In the genomic region with DNA sequence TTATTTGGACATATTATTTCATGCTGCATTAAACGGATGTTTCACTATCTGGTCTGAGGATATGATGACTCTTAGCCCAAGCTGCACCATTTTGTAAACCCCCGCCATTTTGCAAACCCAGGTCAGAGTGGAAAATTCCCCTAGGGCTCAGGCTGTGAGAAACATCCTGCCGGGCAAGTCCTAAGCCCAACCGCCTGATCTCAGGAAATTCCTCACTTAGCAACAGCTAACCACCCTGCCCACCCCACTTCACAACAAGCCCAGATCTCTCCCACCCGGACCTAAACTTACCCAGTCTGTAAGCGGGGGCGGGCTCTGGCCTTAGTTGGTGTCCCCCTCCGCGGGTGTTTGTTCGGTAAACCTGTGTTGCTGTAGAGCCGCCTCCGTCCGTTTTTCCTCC, we compare ENCODE assay signal across 22 cellular contexts.
DNase-seq lines count a peak whose midpoint lies in the region; ATAC-seq and TF ChIP-seq lines count a peak whose summit lies in the region.
"Had no signal": no experiment of that assay in that cellular context is flagged by ENCODE, and none has a peak within 500 bp of the region (broad histone marks: within the 10 kb centered on the region; RNA-seq: fewer than 3 reads in every experiment).

No MANE protein-coding gene starts in this region.

- H4K20me1 ChIP-seq in mammary epithelial cell (ENCODE audit: insufficient read depth, low read length) = no peaks in the 10 kb centered on the region

- TF ChIP-seq CTCF in WTC11 (IDR thresholded peaks at IDR 0.05) (no peak), mammary epithelial cell (conservative IDR thresholded peaks at IDR 0.05 in 1 of 2, IDR thresholded peaks at IDR 0.05 in 1 of 2; ENCODE audit: extremely low read depth in 1 of 2, insufficient read depth in 1 of 2, low read depth in 1 of 2, low read length in 2 of 2) (no peak)

- peak; percentile 86 for ATAC-seq in WTC11
- ATAC-seq: GM12878 had no signal

- no TSS peak for BruUV-seq in mammary epithelial cell (replicated peaks; lab: Mats Ljungman, UMichigan)

- no peaks in the 10 kb centered on the region for H3K36me3 ChIP-seq in mammary epithelial cell (ENCODE audit: insufficient read depth, low read length)

- no peaks in the 10 kb centered on the region for H3K27me3 ChIP-seq in mammary epithelial cell (ENCODE audit: insufficient read depth, low read length)

- DNase-seq in HT1080 (ENCODE audit: low read depth) (peak; percentile 1), WTC11 (ENCODE audit: low spot score) (peak; percentile 34), iPS-NIHi11 (ENCODE audit: low spot score) (peak; percentile 24), posterior vena cava (ENCODE audit: low spot score) (peak; percentile 63), mammary epithelial cell (no peak), G401 (ENCODE audit: low spot score) (no peak), cortex of kidney (lab: John Stamatoyannopoulos, UW) (no peak)
- no peak for DNase-seq in activated naive CD8-positive, alpha-beta T cell treated with anti-CD3 and anti-CD28 coated beads for 36 hours
- DNase-seq: Calu3; CD4-positive, alpha-beta T cell; HFFc6; Karpas-422; MM.1S; NCI-H1105 treated with DMSO at 0.1 percent for 48 hours; NCI-H1930; NCI-H2171; NCI-H446 treated with DMSO at 0.1 percent for 48 hours; NCI-H82; PC-9 had no signal

- dilution Hi-C loops in mammary epithelial cell (cut with HindIII; ENCODE audit: low sequenced_read_pairs) = no loop called here

- H3K27ac Mint-ChIP-seq in WTC11 = peak overlapping the region; percentile 63; the same call in 1 of the 2 replicates
- H3K27ac Mint-ChIP-seq in activated naive CD8-positive, alpha-beta T cell treated with anti-CD3 and anti-CD28 coated beads for 36 hours = no peak overlapping the region
- H3K27ac Mint-ChIP-seq: B cell; CD4-positive, alpha-beta T cell; HFFc6 had no signal

- no peak overlapping the region for H3K27ac ChIP-seq in mammary epithelial cell (ENCODE audit: insufficient read depth, low read depth, low read length)
- H3K27ac ChIP-seq: PC-9, SK-N-MC had no signal

- H3K4me3 ChIP-seq in mammary epithelial cell (replicated peaks in 1 of 3; ENCODE audit: insufficient read depth in 1 of 3, low read depth in 2 of 3, low read length in 3 of 3) = no peak overlapping the region
- H3K4me3 ChIP-seq: GM12878, PC-9, SK-N-MC had no signal

- no peaks in the 10 kb centered on the region for H3K27me3 Mint-ChIP-seq in WTC11 (ENCODE audit: low read depth)
- no peaks in the 10 kb centered on the region for H3K27me3 Mint-ChIP-seq in activated naive CD8-positive, alpha-beta T cell treated with anti-CD3 and anti-CD28 coated beads for 36 hours
- H3K27me3 Mint-ChIP-seq: B cell; CD4-positive, alpha-beta T cell had no signal

- no peak overlapping the region for H3K4me2 ChIP-seq in mammary epithelial cell (ENCODE audit: insufficient read depth, low read depth, low read length)
- H3K4me2 ChIP-seq: PC-9 had no signal

- H3K79me2 ChIP-seq in mammary epithelial cell (ENCODE audit: insufficient read depth, low read length) = no peaks in the 10 kb centered on the region

- intact Hi-C loops in posterior vena cava (cut with DNase I) = no loop called here
- intact Hi-C loops in mammary epithelial cell (cut with micrococcal nuclease) = no loop called here

- no peak overlapping the region for H3K9ac ChIP-seq in mammary epithelial cell (ENCODE audit: insufficient read depth, low read length)

- peaks cover 23% of the 10 kb centered on the region for H3K9me3 Mint-ChIP-seq in WTC11
- peaks cover 9% of the 10 kb centered on the region for H3K9me3 Mint-ChIP-seq in activated naive CD8-positive, alpha-beta T cell treated with anti-CD3 and anti-CD28 coated beads for 36 hours

- POLR2A ChIA-PET in WTC11 (lab: Charles Lee) = no interaction called here

- peaks cover 3% of the 10 kb centered on the region; the same call in 1 of the 2 replicates for H3K36me3 Mint-ChIP-seq in WTC11
- H3K36me3 Mint-ChIP-seq in activated naive CD8-positive, alpha-beta T cell treated with anti-CD3 and anti-CD28 coated beads for 36 hours = no peaks in the 10 kb centered on the region

- no peak overlapping the region for H3K4me3 Mint-ChIP-seq in WTC11
- no peak overlapping the region for H3K4me3 Mint-ChIP-seq in activated naive CD8-positive, alpha-beta T cell treated with anti-CD3 and anti-CD28 coated beads for 36 hours
- H3K4me3 Mint-ChIP-seq: B cell; CD4-positive, alpha-beta T cell; HFFc6 had no signal

- no peak overlapping the region for H2AFZ ChIP-seq in mammary epithelial cell (ENCODE audit: low read depth, low read length)
- H2AFZ ChIP-seq: PC-9 had no signal

- H3K9me3 ChIP-seq in mammary epithelial cell (replicated peaks; ENCODE audit: insufficient read depth, low read length) = peaks cover 4% of the 10 kb centered on the region

- CTCF ChIA-PET in WTC11 (lab: Charles Lee) = no interaction called here
- CTCF ChIA-PET in mammary epithelial cell (lab: Charles Lee; ENCODE audit: low non-redundant PET) = no interaction called here

- 61% methylated on average over 13 of the region's 13 CpGs for WGBS in mammary epithelial cell (ENCODE audit: low coverage, missing lambda C conversion rate)

- in situ Hi-C loops in mammary epithelial cell (cut with MboI; ENCODE audit: low sequenced_read_pairs in 2 of 2) = no loop called here
- in situ Hi-C loops in G401 (cut with HindIII; ENCODE audit: low sequenced_read_pairs) = no loop called here

- peaks cover 7% of the 10 kb centered on the region; the same call in 1 of the 2 replicates for H3K4me1 Mint-ChIP-seq in WTC11
- H3K4me1 Mint-ChIP-seq in activated naive CD8-positive, alpha-beta T cell treated with anti-CD3 and anti-CD28 coated beads for 36 hours = no peaks in the 10 kb centered on the region
- H3K4me1 Mint-ChIP-seq: B cell had no signal

- H3K4me1 ChIP-seq in mammary epithelial cell (ENCODE audit: insufficient read depth, low read length) = no peaks in the 10 kb centered on the region

TF ChIP-seq in WTC11, 78 proteins besides CTCF, POLR2A, EP300 and RAD21:
- TF ChIP-seq SOX15 (CRISPR knock-in tag; IDR thresholded peaks at IDR 0.05) = no peak
- no peak for TF ChIP-seq ETV6 (CRISPR knock-in tag; IDR thresholded peaks at IDR 0.05)
- TF ChIP-seq, protein P1, sequence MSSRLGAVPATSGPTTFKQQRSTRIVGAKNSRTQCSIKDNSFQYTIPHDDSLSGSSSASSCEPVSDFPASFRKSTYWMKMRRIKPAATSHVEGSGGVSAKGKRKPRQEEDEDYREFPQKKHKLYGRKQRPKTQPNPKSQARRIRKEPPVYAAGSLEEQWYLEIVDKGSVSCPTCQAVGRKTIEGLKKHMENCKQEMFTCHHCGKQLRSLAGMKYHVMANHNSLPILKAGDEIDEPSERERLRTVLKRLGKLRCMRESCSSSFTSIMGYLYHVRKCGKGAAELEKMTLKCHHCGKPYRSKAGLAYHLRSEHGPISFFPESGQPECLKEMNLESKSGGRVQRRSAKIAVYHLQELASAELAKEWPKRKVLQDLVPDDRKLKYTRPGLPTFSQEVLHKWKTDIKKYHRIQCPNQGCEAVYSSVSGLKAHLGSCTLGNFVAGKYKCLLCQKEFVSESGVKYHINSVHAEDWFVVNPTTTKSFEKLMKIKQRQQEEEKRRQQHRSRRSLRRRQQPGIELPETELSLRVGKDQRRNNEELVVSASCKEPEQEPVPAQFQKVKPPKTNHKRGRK (CRISPR knock-in tag; IDR thresholded peaks at IDR 0.05; ENCODE audit: borderline replicate concordance) = no peak
- TF ChIP-seq HMGA2 (CRISPR knock-in tag; IDR thresholded peaks at IDR 0.05) = no peak
- TF ChIP-seq ZNF396 (CRISPR knock-in tag; IDR thresholded peaks at IDR 0.05; ENCODE audit: borderline replicate concordance) = no peak; the same call in 1 of the 2 replicates

Comparison
In these comparisons a context has a peak if more than half of its experiments do, and no peak if none do; other contexts are left out.
1. DNase-seq: peak in HT1080 (single experiment), WTC11 (single experiment), iPS-NIHi11 (single experiment) and posterior vena cava (single experiment); none in activated naive CD8-positive, alpha-beta T cell treated with anti-CD3 and anti-CD28 coated beads for 36 hours (single experiment), mammary epithelial cell (single experiment), G401 (single experiment) and cortex of kidney (single experiment).